ENCODE assay signal across 16 cellular contexts in genomic region chr2:130599391-130599790, GRCh38. TPM values are rescaled to one million over a fixed set of nuclear protein-coding genes. Genes with fewer than 3 reads are reported as not detected.
"Had no signal": no experiment of that assay in that cellular context is flagged by ENCODE, and none has a peak within 500 bp of the region (broad histone marks: within the 10 kb centered on the region; RNA-seq: fewer than 3 reads in every experiment).

CFC1 (minus strand) TSS chr2:130599575; CDS start chr2:130599287, 288 bp downstream.

RNA-seq across cellular contexts. Expression of gene CFC1, which starts in this region (rescaled TPM):
- total RNA-seq: dermis blood vessel endothelial cell, esophagus mucosa, esophagus squamous epithelium, gastrocnemius medialis, glomerular endothelial cell, heart right ventricle, kidney epithelial cell, left lung, left ventricle myocardium superior, lower leg skin, lower lobe of right lung, lung microvascular endothelial cell, mesenteric fat pad, mesothelial cell of epicardium, myocyte had no signal
- polyA plus RNA-seq: keratinocyte had no signal
